17 cellular contexts compared by ENCODE assay signal in genomic region chr4:168541608-168541953, GRCh38. TPM values are rescaled to one million over a fixed set of nuclear protein-coding genes. Genes with fewer than 3 reads are reported as not detected.
A peak's percentile ranks its signal among the peaks of the same experiment; 100 is the strongest.
DNase-seq lines count a peak whose midpoint lies in the region; ATAC-seq and TF ChIP-seq lines count a peak whose summit lies in the region.
"Had no signal": no experiment of that assay in that cellular context is flagged by ENCODE, and none has a peak within 500 bp of the region (broad histone marks: within the 10 kb centered on the region; RNA-seq: fewer than 3 reads in every experiment).

No MANE protein-coding gene starts in this region.

- H3K4me3 ChIP-seq in epithelial cell of esophagus (ENCODE audit: low read length), result no peak overlapping the region
- H3K4me3 ChIP-seq: ascending aorta, HAP-1, upper lobe of right lung had no signal

- ATAC-seq in HG02884 (IDR thresholded peaks at IDR 0.05; ENCODE audit: unreplicated experiment), result no peak
- ATAC-seq: stimulated activated naive B cell treated with anti-CD40 and anti-IgM and Interleukin-4, amounts not matched to agents 10 μg/mL and 1 μg/mL and 100 μg/mL, for 72 hours; upper lobe of right lung had no signal

- TF ChIP-seq CTCF in epithelial cell of esophagus (IDR thresholded peaks at IDR 0.05; ENCODE audit: insufficient read depth, low read depth, low read length, missing control alignments), result no peak

- DNase-seq in GM03348 (ENCODE audit: low spot score) (peak; percentile 20), RPMI7951 (ENCODE audit: low read depth) (peak; percentile 76), epithelial cell of esophagus (ENCODE audit: low read depth) (peak; percentile 74), renal cortical epithelial cell (ENCODE audit: low read depth) (peak; percentile 77), nucleus accumbens (lab: John Stamatoyannopoulos, UW) (no peak), NCI-H2196 (lab: John Stamatoyannopoulos, UW; ENCODE audit: unreplicated experiment) (no peak)
- DNase-seq: activated effector memory CD4-positive, alpha-beta T cell treated with anti-CD3 and anti-CD28 coated beads, Interleukin-2, amount 50 U/mL, for 16 hours; immature natural killer cell; Karpas-422; NCI-H1694; NCI-H446 treated with DMSO at 0.1 percent for 48 hours; stimulated activated naive B cell treated with anti-CD40 and anti-IgM and Interleukin-4, amounts not matched to agents 10 μg/mL and 1 μg/mL and 100 μg/mL, for 72 hours; SW 1271; upper lobe of right lung had no signal

RNA-seq across cellular contexts. Expression of gene PALLD, which starts 44.7 kb away (rescaled TPM):
- total RNA-seq in RPMI7951 (2014; rRNA removed; shearing (Covaris generic)), result 40.0 and 44.5 TPM in 2 replicates
- total RNA-seq in renal cortical epithelial cell, result 190 and 278 TPM in 2 replicates

Comparison
In these comparisons a context has a peak if more than half of its experiments do, and no peak if none do; other contexts are left out.
1. DNase-seq: peak in GM03348 (single experiment), RPMI7951 (single experiment), epithelial cell of esophagus (single experiment) and renal cortical epithelial cell (single experiment); none in nucleus accumbens (0 of 56) and NCI-H2196 (single experiment).